ENCODE assay signal across 8 cellular contexts in the genomic region with DNA sequence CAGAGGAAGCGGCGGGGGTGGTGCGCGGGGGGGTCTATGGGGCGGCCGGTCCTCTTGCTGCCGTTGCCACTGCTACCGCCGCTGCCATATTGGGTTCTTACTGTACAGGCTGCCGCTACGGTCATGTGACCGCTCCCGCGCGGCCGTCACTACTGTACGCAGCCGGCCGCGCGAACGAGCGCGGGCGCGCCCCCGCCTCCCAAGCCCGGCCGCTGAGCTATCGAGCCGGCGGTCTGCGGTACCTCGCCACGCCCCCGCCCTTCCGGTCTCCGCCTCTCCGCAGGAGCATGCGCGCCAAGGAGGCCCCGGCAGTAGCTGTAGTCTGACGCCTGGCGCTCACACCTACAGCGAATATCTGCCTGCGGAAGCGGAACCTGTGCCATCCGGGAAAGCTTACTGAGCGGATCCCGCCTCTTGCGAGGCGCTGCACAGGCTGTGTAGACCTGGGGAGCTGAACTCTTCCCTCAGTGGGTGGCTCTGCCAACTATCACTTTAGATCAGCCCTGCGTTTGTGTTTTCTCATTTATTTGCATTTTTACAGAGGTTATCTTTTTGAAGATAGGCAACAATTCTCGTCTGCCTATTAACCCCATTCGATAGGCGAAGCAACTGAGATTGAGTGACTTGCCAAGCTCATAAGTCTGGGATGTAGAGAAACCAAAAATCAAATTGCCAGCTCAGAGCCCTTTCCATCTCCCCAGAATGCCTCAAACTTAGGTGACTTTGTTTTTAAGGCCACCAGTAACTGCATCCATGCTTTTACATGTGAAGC. TPM values are rescaled to one million over a fixed set of nuclear protein-coding genes. Genes with fewer than 3 reads are reported as not detected.
DNase-seq lines count a peak whose midpoint lies in the region; ATAC-seq and TF ChIP-seq lines count a peak whose summit lies in the region.

A gene (minus strand): TSS at position 127 of the 772 bp plus-strand sequence. CDS start 265 bp downstream, outside the sequence.

- TF ChIP-seq CTCF in activated B cell treated with CpG ODN at 0.5 μM for 24 hours (IDR thresholded peaks at IDR 0.05) (no peak), spleen (IDR thresholded peaks at IDR 0.05 in 8 of 11, conservative IDR thresholded peaks at IDR 0.05 in 3 of 11) (peak in 6 of 11 experiments; percentile 15 to 58 (median 47))

- H3K4me1 ChIP-seq in spleen: peaks cover 9 to 45% (median 31%) of the 10 kb centered on the region in 6 donors

- no peaks in the 10 kb centered on the region for H3K9me3 Mint-ChIP-seq in activated B cell treated with CpG ODN at 0.5 μM for 24 hours

- peaks cover 24% of the 10 kb centered on the region for H3K4me1 Mint-ChIP-seq in activated B cell treated with CpG ODN at 0.5 μM for 24 hours

- no peaks in the 10 kb centered on the region for H3K9me3 ChIP-seq in spleen

- TF ChIP-seq POLR2A in GM18951 (IDR thresholded peaks at IDR 0.05; ENCODE audit: extremely low read depth, insufficient read depth, insufficient read length): peak; percentile 94
- TF ChIP-seq POLR2A in spleen (IDR thresholded peaks at IDR 0.05): peak in 1 of 3 donors; percentile 12

- POLR2A ChIA-PET in activated B cell treated with CpG ODN at 0.5 μM for 24 hours (lab: Charles Lee): interaction anchor here (0.6 to 1.6 kb wide), 19 partner anchors 10 to 1951 kb away, joined by 3 to 25 read pairs (median 4); a partner anchor contains a TSS

- in situ Hi-C loops in GM18951 (cut with MboI; ENCODE audit: low sequenced_read_pairs, unreplicated experiment): no loop called here

- CTCF ChIA-PET in activated B cell treated with CpG ODN at 0.5 μM for 24 hours (lab: Charles Lee): interaction anchor here (1.3 kb wide), 2 partner anchors 26 to 73 kb away, joined by 3 to 17 read pairs; no protein-coding TSS in a partner anchor

- WGBS in spleen, 5 donors: 2 to 5% (median 3%) methylated on average over 13 to 56 of the region's 56 CpGs

- peaks cover 20% of the 10 kb centered on the region for H3K36me3 Mint-ChIP-seq in activated B cell treated with CpG ODN at 0.5 μM for 24 hours (ENCODE audit: low read depth)

- H3K27ac Mint-ChIP-seq in activated B cell treated with CpG ODN at 0.5 μM for 24 hours: peak within 1 kb of the TSS; percentile 100

- DNase-seq in AG08395 (ENCODE audit: low spot score): peak; percentile 97
- peak; percentile 100 for DNase-seq in NCI-H345 (lab: John Stamatoyannopoulos, UW)
- DNase-seq in activated B cell treated with CpG ODN at 0.5 μM for 24 hours: peak; percentile 98
- DNase-seq in caudate nucleus (lab: John Stamatoyannopoulos, UW): peak; percentile 44 to 99 (median 95)
- DNase-seq in inferior parietal cortex (ENCODE audit: extremely low spot score): peak; percentile 96
- peak; percentile 100 for DNase-seq in spleen

- H3K27me3 ChIP-seq in spleen (replicated peaks in 1 of 7): peaks cover 0 to 14% (median 0%) of the 10 kb centered on the region in 7 donors

- peak; percentile 93 for ATAC-seq in HG03196 (IDR thresholded peaks at IDR 0.05; ENCODE audit: unreplicated experiment)
- peak; percentile 88 for ATAC-seq in activated B cell treated with CpG ODN at 0.5 μM for 24 hours (ENCODE audit: low read depth)

- H3K36me3 ChIP-seq in spleen: peaks cover 0 to 18% (median 2%) of the 10 kb centered on the region in 6 donors

- peak within 1 kb of the TSS; percentile 90 to 98 (median 96) for H3K4me3 ChIP-seq in spleen

- intact Hi-C loops in activated B cell treated with CpG ODN at 0.5 μM for 24 hours (cut with micrococcal nuclease) (loop anchor here (1.0 to 10.0 kb wide), 9 partner anchors 26 to 1954 kb away; a partner anchor contains a TSS), spleen (cut with DNase I; ENCODE audit: low total_unique reads) (no loop called here)

- H3K27ac ChIP-seq in caudate nucleus (ENCODE audit: low read depth, low read length) (peak within 1 kb of the TSS; percentile 91), spleen (peak within 1 kb of the TSS; percentile 84 to 99 (median 97))

- peak within 1 kb of the TSS; percentile 98 for H3K4me3 Mint-ChIP-seq in activated B cell treated with CpG ODN at 0.5 μM for 24 hours

- H3K27me3 Mint-ChIP-seq in activated B cell treated with CpG ODN at 0.5 μM for 24 hours: peaks cover 2% of the 10 kb centered on the region

RNA-seq across cellular contexts. Expression of the gene that starts here (rescaled TPM):
- total RNA-seq in activated B cell treated with CpG ODN at 0.5 μM for 24 hours (38.4 and 41.9 TPM in 2 replicates), spleen (10 to 100 TPM; 33.8 to 51.3 (median 43.2) TPM)
- polyA plus RNA-seq in spleen: 1 to 10 TPM; 2.0 to 3.0 (median 2.1) TPM

Comparison
In these comparisons a context has a peak if more than half of its experiments do, and no peak if none do; other contexts are left out.
1. Peak in every context shown above with its lines: DNase-seq, ATAC-seq, H3K4me3 ChIP-seq and H3K27ac ChIP-seq.